Comparison of ENCODE assay signal across 11 cellular contexts in genomic region chr1:234069760-234070159, GRCh38.
A peak's percentile ranks its signal among the peaks of the same experiment; 100 is the strongest.
DNase-seq lines count a peak whose midpoint lies in the region; ATAC-seq and TF ChIP-seq lines count a peak whose summit lies in the region.
"Had no signal": no experiment of that assay in that cellular context is flagged by ENCODE, and none has a peak within 500 bp of the region (broad histone marks: within the 10 kb centered on the region; RNA-seq: fewer than 3 reads in every experiment).

No MANE protein-coding gene starts in this region.

- no peak overlapping the region for H3K27ac ChIP-seq in testis
- H3K27ac ChIP-seq in coronary artery, result no peak overlapping the region
- H3K27ac ChIP-seq: parathyroid adenoma had no signal

- intact Hi-C loops in testis (cut with DNase I; ENCODE audit: low total_unique reads), result no loop called here

- peak; percentile 38 for DNase-seq in NCI-H82 (lab: John Stamatoyannopoulos, UW)
- no peak for DNase-seq in NCI-H82 treated with DMSO at 0.1 percent for 48 hours (lab: John Stamatoyannopoulos, UW; ENCODE audit: unreplicated experiment)
- peak; percentile 3 for DNase-seq in NCI-H226
- DNase-seq in cerebellar cortex (ENCODE audit: low spot score), result peak; percentile 67
- peak; percentile 35 for DNase-seq in testis
- DNase-seq in activated CD4-positive, alpha-beta T cell treated with anti-CD3 and anti-CD28 coated beads for 4 hours, result no peak
- no peak for DNase-seq in coronary artery (ENCODE audit: low spot score)
- DNase-seq: immature natural killer cell, NCI-H146 had no signal

- H3K36me3 ChIP-seq in testis (ENCODE audit: low read depth, missing control alignments), result no peaks in the 10 kb centered on the region

- WGBS in testis, 2 donors, result 39 to 49% methylated on average over 3 of the region's 3 CpGs

- no peaks in the 10 kb centered on the region for H3K4me1 ChIP-seq in testis
- H3K4me1 ChIP-seq: parathyroid adenoma had no signal

- ATAC-seq in HG02938 (IDR thresholded peaks at IDR 0.05; ENCODE audit: unreplicated experiment), result no peak

- no peak for TF ChIP-seq POLR2A in testis (IDR thresholded peaks at IDR 0.05)

- no peaks in the 10 kb centered on the region for H3K27me3 ChIP-seq in testis

- no peaks in the 10 kb centered on the region for H3K9me3 ChIP-seq in testis

- TF ChIP-seq CTCF in testis (IDR thresholded peaks at IDR 0.05) (peak in 1 of 3 experiments; percentile 9), coronary artery (IDR thresholded peaks at IDR 0.05) (no peak)

- no peak overlapping the region for H3K4me3 ChIP-seq in testis
- no peak overlapping the region for H3K4me3 ChIP-seq in coronary artery

Comparison
In these comparisons a context has a peak if more than half of its experiments do, and no peak if none do; other contexts are left out.
1. DNase-seq: peak in NCI-H82 (single experiment), NCI-H226 (single experiment), cerebellar cortex (single experiment) and testis (single experiment); none in NCI-H82 treated with DMSO at 0.1 percent for 48 hours (single experiment), activated CD4-positive, alpha-beta T cell treated with anti-CD3 and anti-CD28 coated beads for 4 hours (0 of 2) and coronary artery (single experiment).